ENCODE assay signal across 1 cellular context in the genomic region with DNA sequence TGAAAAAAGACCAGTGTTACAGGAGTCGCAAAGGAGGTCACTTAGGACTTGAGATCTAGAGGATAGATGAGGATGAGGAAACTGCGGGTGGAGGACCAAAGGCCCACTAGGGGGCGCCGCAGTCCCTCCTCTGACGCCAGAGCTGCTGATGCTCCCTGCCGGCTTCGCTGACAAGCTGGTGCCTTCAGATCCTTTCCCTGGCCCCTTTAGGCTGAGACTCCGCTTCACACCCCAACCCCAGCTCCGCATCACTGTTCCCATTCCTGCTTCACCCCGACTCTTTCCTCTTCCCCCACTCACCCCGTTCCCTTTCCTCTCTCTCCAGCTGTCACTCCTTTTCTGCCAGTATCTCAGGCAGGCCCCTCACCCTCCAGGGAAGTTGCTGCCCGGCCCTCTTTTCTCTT.
TF ChIP-seq lines count a peak whose summit lies in the region.

No MANE protein-coding gene starts in this region.

TF ChIP-seq in K562, 482 proteins besides CTCF, POLR2A, EP300 and RAD21 (continues in another document):
- no peak for TF ChIP-seq HNRNPL (IDR thresholded peaks at IDR 0.05; ENCODE audit: low read depth, low read length)
- no peak for TF ChIP-seq PRMT5 (CRISPR knock-in tag; IDR thresholded peaks at IDR 0.05)
- TF ChIP-seq, protein P1, sequence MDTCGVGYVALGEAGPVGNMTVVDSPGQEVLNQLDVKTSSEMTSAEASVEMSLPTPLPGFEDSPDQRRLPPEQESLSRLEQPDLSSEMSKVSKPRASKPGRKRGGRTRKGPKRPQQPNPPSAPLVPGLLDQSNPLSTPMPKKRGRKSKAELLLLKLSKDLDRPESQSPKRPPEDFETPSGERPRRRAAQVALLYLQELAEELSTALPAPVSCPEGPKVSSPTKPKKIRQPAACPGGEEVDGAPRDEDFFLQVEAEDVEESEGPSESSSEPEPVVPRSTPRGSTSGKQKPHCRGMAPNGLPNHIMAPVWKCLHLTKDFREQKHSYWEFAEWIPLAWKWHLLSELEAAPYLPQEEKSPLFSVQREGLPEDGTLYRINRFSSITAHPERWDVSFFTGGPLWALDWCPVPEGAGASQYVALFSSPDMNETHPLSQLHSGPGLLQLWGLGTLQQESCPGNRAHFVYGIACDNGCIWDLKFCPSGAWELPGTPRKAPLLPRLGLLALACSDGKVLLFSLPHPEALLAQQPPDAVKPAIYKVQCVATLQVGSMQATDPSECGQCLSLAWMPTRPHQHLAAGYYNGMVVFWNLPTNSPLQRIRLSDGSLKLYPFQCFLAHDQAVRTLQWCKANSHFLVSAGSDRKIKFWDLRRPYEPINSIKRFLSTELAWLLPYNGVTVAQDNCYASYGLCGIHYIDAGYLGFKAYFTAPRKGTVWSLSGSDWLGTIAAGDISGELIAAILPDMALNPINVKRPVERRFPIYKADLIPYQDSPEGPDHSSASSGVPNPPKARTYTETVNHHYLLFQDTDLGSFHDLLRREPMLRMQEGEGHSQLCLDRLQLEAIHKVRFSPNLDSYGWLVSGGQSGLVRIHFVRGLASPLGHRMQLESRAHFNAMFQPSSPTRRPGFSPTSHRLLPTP (IDR thresholded peaks at IDR 0.05; ENCODE audit: borderline replicate concordance, extremely low read depth, insufficient read length) = no peak
- no peak for TF ChIP-seq TCFL5 (CRISPR knock-in tag; conservative IDR thresholded peaks at IDR 0.05)
- TF ChIP-seq HDAC2 (IDR thresholded peaks at IDR 0.05) = no peak
- no peak for TF ChIP-seq TAF1 (IDR thresholded peaks at IDR 0.05; ENCODE audit: control insufficient read depth, extremely low read depth, insufficient read depth, low read length, severe bottlenecking)
- TF ChIP-seq HSF4 (CRISPR knock-in tag; IDR thresholded peaks at IDR 0.05; ENCODE audit: borderline replicate concordance) = no peak
- TF ChIP-seq NFYB (IDR thresholded peaks at IDR 0.05; ENCODE audit: extremely low read depth, insufficient read length) = no peak
- TF ChIP-seq RFX5 (IDR thresholded peaks at IDR 0.05; ENCODE audit: low read depth, low read length) = no peak
- TF ChIP-seq, protein P2, sequence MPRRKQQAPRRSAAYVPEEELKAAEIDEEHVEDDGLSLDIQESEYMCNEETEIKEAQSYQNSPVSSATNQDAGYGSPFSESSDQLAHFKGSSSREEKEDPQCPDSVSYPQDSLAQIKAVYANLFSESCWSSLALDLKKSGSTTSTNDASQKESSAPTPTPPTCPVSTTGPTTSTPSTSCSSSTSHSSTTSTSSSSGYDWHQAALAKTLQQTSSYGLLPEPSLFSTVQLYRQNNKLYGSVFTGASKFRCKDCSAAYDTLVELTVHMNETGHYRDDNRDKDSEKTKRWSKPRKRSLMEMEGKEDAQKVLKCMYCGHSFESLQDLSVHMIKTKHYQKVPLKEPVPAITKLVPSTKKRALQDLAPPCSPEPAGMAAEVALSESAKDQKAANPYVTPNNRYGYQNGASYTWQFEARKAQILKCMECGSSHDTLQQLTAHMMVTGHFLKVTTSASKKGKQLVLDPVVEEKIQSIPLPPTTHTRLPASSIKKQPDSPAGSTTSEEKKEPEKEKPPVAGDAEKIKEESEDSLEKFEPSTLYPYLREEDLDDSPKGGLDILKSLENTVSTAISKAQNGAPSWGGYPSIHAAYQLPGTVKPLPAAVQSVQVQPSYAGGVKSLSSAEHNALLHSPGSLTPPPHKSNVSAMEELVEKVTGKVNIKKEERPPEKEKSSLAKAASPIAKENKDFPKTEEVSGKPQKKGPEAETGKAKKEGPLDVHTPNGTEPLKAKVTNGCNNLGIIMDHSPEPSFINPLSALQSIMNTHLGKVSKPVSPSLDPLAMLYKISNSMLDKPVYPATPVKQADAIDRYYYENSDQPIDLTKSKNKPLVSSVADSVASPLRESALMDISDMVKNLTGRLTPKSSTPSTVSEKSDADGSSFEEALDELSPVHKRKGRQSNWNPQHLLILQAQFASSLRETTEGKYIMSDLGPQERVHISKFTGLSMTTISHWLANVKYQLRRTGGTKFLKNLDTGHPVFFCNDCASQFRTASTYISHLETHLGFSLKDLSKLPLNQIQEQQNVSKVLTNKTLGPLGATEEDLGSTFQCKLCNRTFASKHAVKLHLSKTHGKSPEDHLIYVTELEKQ (CRISPR knock-in tag; IDR thresholded peaks at IDR 0.05) = no peak
- TF ChIP-seq, protein P3, sequence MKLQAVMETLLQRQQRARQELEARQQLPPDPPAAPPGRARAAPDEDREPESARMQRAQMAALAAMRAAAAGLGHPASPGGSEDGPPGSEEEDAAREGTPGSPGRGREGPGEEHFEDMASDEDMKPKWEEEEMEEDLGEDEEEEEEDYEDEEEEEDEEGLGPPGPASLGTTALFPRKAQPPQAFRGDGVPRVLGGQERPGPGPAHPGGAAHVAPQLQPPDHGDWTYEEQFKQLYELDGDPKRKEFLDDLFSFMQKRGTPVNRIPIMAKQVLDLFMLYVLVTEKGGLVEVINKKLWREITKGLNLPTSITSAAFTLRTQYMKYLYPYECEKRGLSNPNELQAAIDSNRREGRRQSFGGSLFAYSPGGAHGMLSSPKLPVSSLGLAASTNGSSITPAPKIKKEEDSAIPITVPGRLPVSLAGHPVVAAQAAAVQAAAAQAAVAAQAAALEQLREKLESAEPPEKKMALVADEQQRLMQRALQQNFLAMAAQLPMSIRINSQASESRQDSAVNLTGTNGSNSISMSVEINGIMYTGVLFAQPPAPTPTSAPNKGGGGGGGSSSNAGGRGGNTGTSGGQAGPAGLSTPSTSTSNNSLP (IDR thresholded peaks at IDR 0.05; ENCODE audit: borderline replicate concordance, low read depth, low read length) = no peak
- TF ChIP-seq HNRNPLL (IDR thresholded peaks at IDR 0.05; ENCODE audit: low read depth, low read length, poor library complexity, severe bottlenecking) = no peak
- TF ChIP-seq, protein P4, sequence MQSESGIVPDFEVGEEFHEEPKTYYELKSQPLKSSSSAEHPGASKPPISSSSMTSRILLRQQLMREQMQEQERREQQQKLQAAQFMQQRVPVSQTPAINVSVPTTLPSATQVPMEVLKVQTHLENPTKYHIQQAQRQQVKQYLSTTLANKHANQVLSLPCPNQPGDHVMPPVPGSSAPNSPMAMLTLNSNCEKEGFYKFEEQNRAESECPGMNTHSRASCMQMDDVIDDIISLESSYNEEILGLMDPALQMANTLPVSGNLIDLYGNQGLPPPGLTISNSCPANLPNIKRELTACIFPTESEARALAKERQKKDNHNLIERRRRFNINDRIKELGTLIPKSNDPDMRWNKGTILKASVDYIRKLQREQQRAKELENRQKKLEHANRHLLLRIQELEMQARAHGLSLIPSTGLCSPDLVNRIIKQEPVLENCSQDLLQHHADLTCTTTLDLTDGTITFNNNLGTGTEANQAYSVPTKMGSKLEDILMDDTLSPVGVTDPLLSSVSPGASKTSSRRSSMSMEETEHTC (IDR thresholded peaks at IDR 0.05) = no peak
- 0 out of 2 replicates have a peak, but pooled peaks have one; percentile 38 for TF ChIP-seq CC2D1A (IDR thresholded peaks at IDR 0.05)
- TF ChIP-seq SMC3 (conservative IDR thresholded peaks at IDR 0.05; ENCODE audit: insufficient read depth, low read depth, low read length) = peak; percentile 67
- TF ChIP-seq ELF4 (CRISPR knock-in tag; IDR thresholded peaks at IDR 0.05) = no peak
- TF ChIP-seq SMARCB1 (IDR thresholded peaks at IDR 0.05; ENCODE audit: insufficient read length, low read depth) = no peak
- no peak for TF ChIP-seq ZFP30 (CRISPR knock-in tag; IDR thresholded peaks at IDR 0.05; ENCODE audit: borderline replicate concordance)
- no peak for TF ChIP-seq EZH2 (IDR thresholded peaks at IDR 0.05; ENCODE audit: borderline replicate concordance, low read depth, low read length)
- TF ChIP-seq POLR3A (IDR thresholded peaks at IDR 0.05; ENCODE audit: borderline replicate concordance, extremely low read depth, insufficient read depth, insufficient read length) = no peak
- TF ChIP-seq, protein P5, sequence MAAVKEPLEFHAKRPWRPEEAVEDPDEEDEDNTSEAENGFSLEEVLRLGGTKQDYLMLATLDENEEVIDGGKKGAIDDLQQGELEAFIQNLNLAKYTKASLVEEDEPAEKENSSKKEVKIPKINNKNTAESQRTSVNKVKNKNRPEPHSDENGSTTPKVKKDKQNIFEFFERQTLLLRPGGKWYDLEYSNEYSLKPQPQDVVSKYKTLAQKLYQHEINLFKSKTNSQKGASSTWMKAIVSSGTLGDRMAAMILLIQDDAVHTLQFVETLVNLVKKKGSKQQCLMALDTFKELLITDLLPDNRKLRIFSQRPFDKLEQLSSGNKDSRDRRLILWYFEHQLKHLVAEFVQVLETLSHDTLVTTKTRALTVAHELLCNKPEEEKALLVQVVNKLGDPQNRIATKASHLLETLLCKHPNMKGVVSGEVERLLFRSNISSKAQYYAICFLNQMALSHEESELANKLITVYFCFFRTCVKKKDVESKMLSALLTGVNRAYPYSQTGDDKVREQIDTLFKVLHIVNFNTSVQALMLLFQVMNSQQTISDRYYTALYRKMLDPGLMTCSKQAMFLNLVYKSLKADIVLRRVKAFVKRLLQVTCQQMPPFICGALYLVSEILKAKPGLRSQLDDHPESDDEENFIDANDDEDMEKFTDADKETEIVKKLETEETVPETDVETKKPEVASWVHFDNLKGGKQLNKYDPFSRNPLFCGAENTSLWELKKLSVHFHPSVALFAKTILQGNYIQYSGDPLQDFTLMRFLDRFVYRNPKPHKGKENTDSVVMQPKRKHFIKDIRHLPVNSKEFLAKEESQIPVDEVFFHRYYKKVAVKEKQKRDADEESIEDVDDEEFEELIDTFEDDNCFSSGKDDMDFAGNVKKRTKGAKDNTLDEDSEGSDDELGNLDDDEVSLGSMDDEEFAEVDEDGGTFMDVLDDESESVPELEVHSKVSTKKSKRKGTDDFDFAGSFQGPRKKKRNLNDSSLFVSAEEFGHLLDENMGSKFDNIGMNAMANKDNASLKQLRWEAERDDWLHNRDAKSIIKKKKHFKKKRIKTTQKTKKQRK (IDR thresholded peaks at IDR 0.05; ENCODE audit: borderline replicate concordance, low read depth, low read length) = no peak
- TF ChIP-seq RBM14 (IDR thresholded peaks at IDR 0.05; ENCODE audit: borderline replicate concordance, insufficient read depth, low read depth, low read length) = no peak
- TF ChIP-seq SETDB1 (IDR thresholded peaks at IDR 0.05; ENCODE audit: low read length) = no peak
- TF ChIP-seq, protein P6, sequence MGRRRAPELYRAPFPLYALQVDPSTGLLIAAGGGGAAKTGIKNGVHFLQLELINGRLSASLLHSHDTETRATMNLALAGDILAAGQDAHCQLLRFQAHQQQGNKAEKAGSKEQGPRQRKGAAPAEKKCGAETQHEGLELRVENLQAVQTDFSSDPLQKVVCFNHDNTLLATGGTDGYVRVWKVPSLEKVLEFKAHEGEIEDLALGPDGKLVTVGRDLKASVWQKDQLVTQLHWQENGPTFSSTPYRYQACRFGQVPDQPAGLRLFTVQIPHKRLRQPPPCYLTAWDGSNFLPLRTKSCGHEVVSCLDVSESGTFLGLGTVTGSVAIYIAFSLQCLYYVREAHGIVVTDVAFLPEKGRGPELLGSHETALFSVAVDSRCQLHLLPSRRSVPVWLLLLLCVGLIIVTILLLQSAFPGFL (CRISPR knock-in tag; IDR thresholded peaks at IDR 0.05) = no peak
- TF ChIP-seq SIX5 (IDR thresholded peaks at IDR 0.05; ENCODE audit: borderline replicate concordance in 1 of 2, insufficient read depth in 1 of 2, low read depth in 1 of 2, low read length in 2 of 2) = no peak
- TF ChIP-seq, protein P7, sequence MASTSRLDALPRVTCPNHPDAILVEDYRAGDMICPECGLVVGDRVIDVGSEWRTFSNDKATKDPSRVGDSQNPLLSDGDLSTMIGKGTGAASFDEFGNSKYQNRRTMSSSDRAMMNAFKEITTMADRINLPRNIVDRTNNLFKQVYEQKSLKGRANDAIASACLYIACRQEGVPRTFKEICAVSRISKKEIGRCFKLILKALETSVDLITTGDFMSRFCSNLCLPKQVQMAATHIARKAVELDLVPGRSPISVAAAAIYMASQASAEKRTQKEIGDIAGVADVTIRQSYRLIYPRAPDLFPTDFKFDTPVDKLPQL (IDR thresholded peaks at IDR 0.05; ENCODE audit: extremely low read depth, insufficient read length) = no peak
- TF ChIP-seq NFIC (IDR thresholded peaks at IDR 0.05) = no peak
- TF ChIP-seq CHD4 (IDR thresholded peaks at IDR 0.05; ENCODE audit: insufficient read depth, insufficient replicate concordance, low read depth, low read length, poor library complexity, severe bottlenecking) = no peak
- no peak for TF ChIP-seq ETV5 (CRISPR knock-in tag; IDR thresholded peaks at IDR 0.05; ENCODE audit: low read depth)
- no peak for TF ChIP-seq SIN3B (IDR thresholded peaks at IDR 0.05; ENCODE audit: low read depth)
- TF ChIP-seq, protein P8, sequence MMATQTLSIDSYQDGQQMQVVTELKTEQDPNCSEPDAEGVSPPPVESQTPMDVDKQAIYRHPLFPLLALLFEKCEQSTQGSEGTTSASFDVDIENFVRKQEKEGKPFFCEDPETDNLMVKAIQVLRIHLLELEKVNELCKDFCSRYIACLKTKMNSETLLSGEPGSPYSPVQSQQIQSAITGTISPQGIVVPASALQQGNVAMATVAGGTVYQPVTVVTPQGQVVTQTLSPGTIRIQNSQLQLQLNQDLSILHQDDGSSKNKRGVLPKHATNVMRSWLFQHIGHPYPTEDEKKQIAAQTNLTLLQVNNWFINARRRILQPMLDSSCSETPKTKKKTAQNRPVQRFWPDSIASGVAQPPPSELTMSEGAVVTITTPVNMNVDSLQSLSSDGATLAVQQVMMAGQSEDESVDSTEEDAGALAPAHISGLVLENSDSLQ (IDR thresholded peaks at IDR 0.05) = peak; percentile 45
- no peak for TF ChIP-seq SREBF1 (IDR thresholded peaks at IDR 0.05; ENCODE audit: borderline replicate concordance, low read depth, low read length)
- TF ChIP-seq FOXJ2 (tag; IDR thresholded peaks at IDR 0.05) = no peak
- TF ChIP-seq, protein P9, sequence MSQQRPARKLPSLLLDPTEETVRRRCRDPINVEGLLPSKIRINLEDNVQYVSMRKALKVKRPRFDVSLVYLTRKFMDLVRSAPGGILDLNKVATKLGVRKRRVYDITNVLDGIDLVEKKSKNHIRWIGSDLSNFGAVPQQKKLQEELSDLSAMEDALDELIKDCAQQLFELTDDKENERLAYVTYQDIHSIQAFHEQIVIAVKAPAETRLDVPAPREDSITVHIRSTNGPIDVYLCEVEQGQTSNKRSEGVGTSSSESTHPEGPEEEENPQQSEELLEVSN (IDR thresholded peaks at IDR 0.05; ENCODE audit: borderline replicate concordance in 1 of 2, extremely low read depth in 1 of 2, insufficient read depth in 1 of 2, insufficient read length in 1 of 2, low read depth in 1 of 2, low read length in 1 of 2, poor library complexity in 1 of 2, severe bottlenecking in 1 of 2) = no peak
- TF ChIP-seq, protein P10, sequence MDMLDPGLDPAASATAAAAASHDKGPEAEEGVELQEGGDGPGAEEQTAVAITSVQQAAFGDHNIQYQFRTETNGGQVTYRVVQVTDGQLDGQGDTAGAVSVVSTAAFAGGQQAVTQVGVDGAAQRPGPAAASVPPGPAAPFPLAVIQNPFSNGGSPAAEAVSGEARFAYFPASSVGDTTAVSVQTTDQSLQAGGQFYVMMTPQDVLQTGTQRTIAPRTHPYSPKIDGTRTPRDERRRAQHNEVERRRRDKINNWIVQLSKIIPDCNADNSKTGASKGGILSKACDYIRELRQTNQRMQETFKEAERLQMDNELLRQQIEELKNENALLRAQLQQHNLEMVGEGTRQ (CRISPR knock-in tag; IDR thresholded peaks at IDR 0.05) = no peak
- no peak for TF ChIP-seq DNMT1 (IDR thresholded peaks at IDR 0.05)
- no peak for TF ChIP-seq ZNF561 (CRISPR knock-in tag; conservative IDR thresholded peaks at IDR 0.05)
- no peak for TF ChIP-seq ZNF77 (CRISPR knock-in tag; IDR thresholded peaks at IDR 0.05)
